In the genomic region with DNA sequence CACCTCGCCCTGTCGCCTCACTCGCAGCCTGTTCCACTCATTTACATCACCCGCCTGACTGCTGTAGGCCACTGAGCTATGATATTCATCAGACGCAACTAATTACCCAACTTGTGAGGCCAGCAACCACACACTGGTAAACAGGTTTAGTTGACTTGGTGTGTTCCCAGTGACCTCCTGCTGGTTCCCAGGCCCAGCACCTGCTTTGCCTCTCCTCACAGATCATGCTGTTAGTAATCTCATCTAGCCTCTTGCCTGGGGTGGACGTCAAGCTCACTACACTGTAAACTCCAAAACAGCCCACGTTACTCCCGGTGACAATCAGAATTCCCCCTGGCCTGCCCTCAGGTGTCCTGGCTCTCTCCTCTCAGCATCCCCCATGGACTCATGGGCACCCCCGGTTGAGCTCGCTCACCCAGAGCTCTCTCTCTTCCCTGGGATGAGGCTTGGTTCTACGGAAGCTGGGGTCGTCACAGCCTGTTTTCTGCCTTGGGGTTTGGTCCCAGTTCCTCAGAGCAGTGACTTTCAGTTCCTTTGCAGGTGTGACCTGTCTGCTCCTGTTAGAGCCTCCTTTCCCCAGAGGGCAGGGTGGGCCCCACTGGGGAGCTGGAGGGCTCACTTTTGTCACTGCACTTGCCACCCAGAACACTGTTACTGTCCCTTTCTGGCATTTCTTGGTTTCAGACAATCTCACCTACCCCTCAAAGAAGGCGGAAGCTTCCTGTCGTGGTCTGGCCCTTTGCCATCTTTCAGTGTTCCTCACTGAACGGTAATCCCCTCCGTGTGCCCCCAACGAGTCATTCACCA, we compare ENCODE assay signal across 8 cellular contexts. TPM values are rescaled to one million over a fixed set of nuclear protein-coding genes. Genes with fewer than 3 reads are reported as not detected.
DNase-seq lines count a peak whose midpoint lies in the region; ATAC-seq, FAIRE-seq and TF ChIP-seq lines count a peak whose summit lies in the region.

No MANE protein-coding gene starts in this region.

- H3K4me1 Mint-ChIP-seq in type B pancreatic cell (ENCODE audit: unreplicated experiment) = no peaks in the 10 kb centered on the region

- H4K5ac ChIP-seq in H1 (ENCODE audit: insufficient read length, low read depth, low read length) = no peak overlapping the region

- no peaks in the 10 kb centered on the region for H3K9me3 Mint-ChIP-seq in type B pancreatic cell

- H3K9me3 ChIP-seq in H1 (ENCODE audit: insufficient read depth in 2 of 2, low read depth in 1 of 2, low read length in 1 of 2) (no peaks in the 10 kb centered on the region), HepG2 (ENCODE audit: low read length) (no peaks in the 10 kb centered on the region)

- FAIRE-seq in H1 (lab: Jason Lieb, UNC) (no peak), HepG2 (lab: Jason Lieb, UNC) (no peak)

- H2BK15ac ChIP-seq in H1 (ENCODE audit: low read length) = peak overlapping the region; percentile 61; the same call in 1 of the 2 replicates

- H2BK120ac ChIP-seq in H1 (replicated peaks; ENCODE audit: low read depth, low read length) = no peak overlapping the region

- TF ChIP-seq CTCF in H1 (IDR thresholded peaks at IDR 0.05; ENCODE audit: control extremely low read depth in 1 of 3, insufficient read depth in 1 of 3, low read depth in 1 of 3, low read length in 3 of 3) (no peak), HepG2 (CRISPR knock-in tag; IDR thresholded peaks at IDR 0.05) (no peak), type B pancreatic cell (conservative IDR thresholded peaks at IDR 0.05) (no peak)

- H2AFZ ChIP-seq in H1 (ENCODE audit: low read length) = no peak overlapping the region
- H2AFZ ChIP-seq in HepG2 (ENCODE audit: low read length) = no peak overlapping the region

- whole genome bisulfite sequencing in H1 (ENCODE audit: extremely low coverage in 1 of 2, insufficient coverage in 1 of 2, insufficient read length in 1 of 2, insufficient replicate concordance in 2 of 2, low coverage in 1 of 2, low lambda C conversion rate in 2 of 2, missing lambda C conversion rate in 1 of 2), 2 experiments = 91% methylated on average over 17 of the region's 17 CpGs; no CpG with 5 or more reads in 1 of the 2 experiments
- WGBS in HepG2 (ENCODE audit: low lambda C conversion rate) = 89% methylated on average over 17 of the region's 17 CpGs

- H3K9ac ChIP-seq in H1 (replicated peaks in 1 of 4; ENCODE audit: extremely low read depth in 1 of 4, low read depth in 3 of 4, low read length in 3 of 4) (no peak overlapping the region), HepG2 (ENCODE audit: insufficient read depth, low read depth, low read length) (no peak overlapping the region)

- H3K27me3 Mint-ChIP-seq in type B pancreatic cell = peaks cover 4% of the 10 kb centered on the region

- TF ChIP-seq POLR2A in H1 (IDR thresholded peaks at IDR 0.05; ENCODE audit: control extremely low read depth in 1 of 2, low read depth in 2 of 2, low read length in 2 of 2) = no peak
- TF ChIP-seq POLR2A in HepG2 (IDR thresholded peaks at IDR 0.05; ENCODE audit: insufficient read depth in 1 of 2, low read depth in 2 of 2, low read length in 2 of 2) = no peak

- no TSS peak for BruUV-seq in HepG2 (replicated peaks; lab: Mats Ljungman, UMichigan)

- H3K36me3 ChIP-seq in H1 (ENCODE audit: control insufficient read depth in 2 of 4, insufficient read depth in 4 of 4, low read length in 3 of 4) = no peaks in the 10 kb centered on the region
- peaks cover 0 to 2% of the 10 kb centered on the region in 2 experiments; a peak in 1 of 5 replicates for H3K36me3 ChIP-seq in HepG2 (replicated peaks in 1 of 2; ENCODE audit: control insufficient read depth in 1 of 2, insufficient read depth in 2 of 2, low read length in 2 of 2)

- ATAC-seq in GM18861 (IDR thresholded peaks at IDR 0.05; ENCODE audit: unreplicated experiment) (peak; percentile 77), HG02870 (IDR thresholded peaks at IDR 0.05; ENCODE audit: unreplicated experiment) (peak; percentile 64), HepG2 (no peak)

- DNase-seq in T-helper 1 cell (peak in 3 of 5 donors; percentile 31 to 52 (median 37)), H1 (ENCODE audit: low read depth in 1 of 2, low spot score in 2 of 2) (no peak), NCI-H128 (lab: John Stamatoyannopoulos, UW; ENCODE audit: unreplicated experiment) (no peak), kidney glomerular epithelial cell (lab: John Stamatoyannopoulos, UW) (no peak), HepG2 (ENCODE audit: low spot score) (no peak), type B pancreatic cell (ENCODE audit: extremely low spot score, unreplicated experiment) (no peak)

- H3K4me3 ChIP-seq in H1 (ENCODE audit: extremely low read depth in 1 of 4, insufficient read depth in 2 of 4, low read depth in 3 of 4, low read length in 4 of 4) = no peak overlapping the region
- H3K4me3 ChIP-seq in HepG2 (replicated peaks in 1 of 3; ENCODE audit: insufficient read depth in 1 of 3, low read depth in 2 of 3, low read length in 3 of 3) = no peak overlapping the region

- TF ChIP-seq EP300 in H1 (IDR thresholded peaks at IDR 0.05; ENCODE audit: borderline replicate concordance in 1 of 2, low read depth in 2 of 2, low read length in 2 of 2) = no peak
- no peak for TF ChIP-seq EP300 in HepG2 (IDR thresholded peaks at IDR 0.05; ENCODE audit: low read depth in 2 of 2, low read length in 2 of 2)
- no peak for TF ChIP-seq EP300 in HepG2 (CRISPR knock-in tag; IDR thresholded peaks at IDR 0.05; ENCODE audit: borderline replicate concordance)

- H3K27me3 ChIP-seq in H1 (replicated peaks in 1 of 4; ENCODE audit: control insufficient read depth in 3 of 4, extremely low read depth in 1 of 4, insufficient read depth in 3 of 4, low read length in 3 of 4) (no peaks in the 10 kb centered on the region), HepG2 (ENCODE audit: control insufficient read depth in 1 of 2, insufficient read depth in 2 of 2, low read length in 2 of 2) (no peaks in the 10 kb centered on the region)

- 0 out of 2 replicates have a peak overlapping the region, but pooled peaks have one; percentile 23 for H2BK12ac ChIP-seq in H1 (ENCODE audit: low read depth, low read length)

- H3K36me3 Mint-ChIP-seq in type B pancreatic cell = no peaks in the 10 kb centered on the region

- no peak overlapping the region for H3K4me2 ChIP-seq in H1 (ENCODE audit: insufficient read depth in 1 of 2, low read depth in 2 of 2, low read length in 2 of 2)
- H3K4me2 ChIP-seq in HepG2 (ENCODE audit: low read depth, low read length) = no peak overlapping the region

- H3K27ac Mint-ChIP-seq in type B pancreatic cell = no peak overlapping the region

- H3K56ac ChIP-seq in H1 (replicated peaks; ENCODE audit: insufficient read length, low read depth, low read length) = no peak overlapping the region

- no peak overlapping the region for H2AK5ac ChIP-seq in H1 (ENCODE audit: low read depth, low read length)

- H3K18ac ChIP-seq in H1 (ENCODE audit: extremely low read depth, low read length) = no peak overlapping the region

- H4K91ac ChIP-seq in H1 (replicated peaks; ENCODE audit: insufficient read length, low read length) = no peak overlapping the region

- H3K4me1 ChIP-seq in H1 (replicated peaks in 1 of 4; ENCODE audit: control insufficient read depth in 3 of 4, insufficient read depth in 4 of 4, low read length in 3 of 4) (no peaks in the 10 kb centered on the region), HepG2 (ENCODE audit: insufficient read depth, low read length) (no peaks in the 10 kb centered on the region)

- H4K8ac ChIP-seq in H1 (ENCODE audit: extremely low read depth, insufficient read depth, low read length) = no peak overlapping the region

- H2BK5ac ChIP-seq in H1 (ENCODE audit: low read depth, low read length) = no peak overlapping the region

- no peak overlapping the region for H3K4ac ChIP-seq in H1 (replicated peaks; ENCODE audit: insufficient read length, low read depth, low read length)

- H3K23ac ChIP-seq in H1 (ENCODE audit: insufficient read length) = no peak overlapping the region

- intact Hi-C loops in HepG2 (cut with micrococcal nuclease; ENCODE audit: unreplicated experiment) = no loop called here

- no peak overlapping the region for H3K14ac ChIP-seq in H1 (ENCODE audit: insufficient read length)

- H3K79me1 ChIP-seq in H1 (ENCODE audit: low read depth, low read length) = no peaks in the 10 kb centered on the region

- CTCF ChIA-PET in H1 (lab: Charles Lee; ENCODE audit: partially characterized antibody) = interaction anchor here (0.7 to 4.2 kb wide), 21 partner anchors 11 to 152 kb away, joined by 3 to 33 read pairs (median 5); partner anchors contain the start of gene ATG16L1
- CTCF ChIA-PET in HepG2 (lab: Yijun Ruan, JAX; ENCODE audit: low intra/inter-chr PET ratio, low total read pairs) = no interaction called here

- H3K79me2 ChIP-seq in H1 (ENCODE audit: control insufficient read depth in 1 of 2, insufficient read depth in 2 of 2, low read length in 2 of 2) (no peaks in the 10 kb centered on the region), HepG2 (ENCODE audit: insufficient read depth, low read length) (no peaks in the 10 kb centered on the region)

- H2BK20ac ChIP-seq in H1 (ENCODE audit: low read length) = no peak overlapping the region

- no peaks in the 10 kb centered on the region for H4K20me1 ChIP-seq in H1 (replicated peaks in 1 of 2; ENCODE audit: control insufficient read depth in 1 of 2, insufficient read depth in 2 of 2, low read length in 2 of 2)
- H4K20me1 ChIP-seq in HepG2 (ENCODE audit: insufficient read depth, low read length) = no peaks in the 10 kb centered on the region

- H3K27ac ChIP-seq in H1 (ENCODE audit: low read depth, low read length) (no peak overlapping the region), HepG2 (ENCODE audit: extremely low read length, insufficient read depth, low read length) (no peak overlapping the region)

- no peaks in the 10 kb centered on the region for H3K23me2 ChIP-seq in H1 (ENCODE audit: low read depth, low read length)

- POLR2A ChIA-PET in H1 (lab: Charles Lee; ENCODE audit: partially characterized antibody) = no interaction called here
- POLR2A ChIA-PET in HepG2 (lab: Yijun Ruan, JAX) = no interaction called here

- TF ChIP-seq RAD21 in H1 (IDR thresholded peaks at IDR 0.05 in 1 of 2, conservative IDR thresholded peaks at IDR 0.05 in 1 of 2; ENCODE audit: low read depth in 2 of 2, low read length in 2 of 2) (no peak), HepG2 (CRISPR knock-in tag; IDR thresholded peaks at IDR 0.05) (no peak)

- H3K4me3 Mint-ChIP-seq in type B pancreatic cell = no peak overlapping the region

- in situ Hi-C loops in HepG2 (cut with HindIII; ENCODE audit: extremely low pct_ligation_motif_present, low pct_unique_long_range_greater_than_20kb) = no loop called here

RNA-seq across cellular contexts. Expression of gene INPP5D, which starts 40.3 kb away (rescaled TPM):
- total RNA-seq in H1 (2021; fragmentation: NEBNext Ultra II Directional; extraction: Animal tissue kit (Norgen Biotek cat#: 25700)) = 7.1 and 8.6 TPM in 2 replicates
- polyA plus RNA-seq in H1 (2011; rRNA removed) = 4.5 and 6.0 TPM in 2 replicates
- 4.4 TPM for polyA plus RNA-seq in H1 (2011; cell fraction: cytosol; rRNA removed)
- polyA plus RNA-seq in H1 (2011; cell fraction: nucleus; rRNA removed) = 16.8 TPM
- 10.9 to 15.7 TPM (median 13.2 TPM) in 4 replicates for polyA plus RNA-seq in H1 (2012, experiment 1 of 2)
- polyA plus RNA-seq in H1 (2012, experiment 2 of 2) = 5.9 TPM
- polyA plus RNA-seq in H1 (2013, experiment 1 of 2) = 4.8 TPM
- polyA plus RNA-seq in H1 (2013, experiment 2 of 2) = 5.9 TPM
- 17.3 and 35.7 TPM in 2 replicates for polyA minus RNA-seq in H1 (2011; rRNA and poly(A)+ RNA removed)
- 8.5 TPM for polyA minus RNA-seq in H1 (2011; cell fraction: cytosol; rRNA and poly(A)+ RNA removed)
- polyA minus RNA-seq in H1 (2011; cell fraction: nucleus; rRNA and poly(A)+ RNA removed) = 17.7 TPM
- 17.7 and 18.0 TPM in 2 replicates for total RNA-seq in HepG2 (2016; rRNA removed; fragmentation: Illumina TruSeq; extraction: Trizol)
- total RNA-seq in HepG2 (2016; cell fraction: cytosol; rRNA removed; fragmentation: Illumina TruSeq; extraction: Trizol; ENCODE audit: low read depth) = 4.6 and 5.5 TPM in 2 replicates
- total RNA-seq in HepG2 (2016; cell fraction: insoluble cytoplasmic fraction; rRNA removed; fragmentation: Illumina TruSeq; extraction: Trizol) = 15.5 and 19.4 TPM in 2 replicates
- total RNA-seq in HepG2 (2016; cell fraction: membrane; rRNA removed; fragmentation: Illumina TruSeq; extraction: Trizol) = 12.4 TPM in 2 replicates
- 15.5 and 17.7 TPM in 2 replicates for total RNA-seq in HepG2 (2016; cell fraction: nucleus; rRNA removed; fragmentation: Illumina TruSeq; extraction: Trizol)
- polyA plus RNA-seq in HepG2 (2011; rRNA removed) = 16.1 and 16.7 TPM in 2 replicates
- 7.7 and 8.6 TPM in 2 replicates for polyA plus RNA-seq in HepG2 (2011; cell fraction: cytosol; rRNA removed)
- polyA plus RNA-seq in HepG2 (2011; cell fraction: nucleus; rRNA removed) = 55.2 and 72.1 TPM in 2 replicates
- polyA plus RNA-seq in HepG2 (2012) = 36.4 and 42.1 TPM in 2 replicates
- polyA plus RNA-seq in HepG2 (2016; cell fraction: cytosol; fragmentation: Illumina TruSeq; extraction: Trizol; ENCODE audit: low read depth) = 2.5 and 2.6 TPM in 2 replicates
- 16.3 and 21.7 TPM in 2 replicates for polyA plus RNA-seq in HepG2 (2016; cell fraction: insoluble cytoplasmic fraction; fragmentation: Illumina TruSeq; extraction: Trizol; ENCODE audit: low read depth)
- polyA plus RNA-seq in HepG2 (2016; cell fraction: membrane; fragmentation: Illumina TruSeq; extraction: Trizol; ENCODE audit: low read depth) = 8.3 and 8.6 TPM in 2 replicates
- polyA plus RNA-seq in HepG2 (2016; cell fraction: nucleus; fragmentation: Illumina TruSeq; extraction: Trizol; ENCODE audit: insufficient read depth, low read depth) = 28.7 and 30.7 TPM in 2 replicates
- 0.09 and 29.9 TPM in 2 replicates for polyA minus RNA-seq in HepG2 (2011; rRNA and poly(A)+ RNA removed; ENCODE audit: low replicate concordance)
- polyA minus RNA-seq in HepG2 (2011; cell fraction: cytosol; rRNA and poly(A)+ RNA removed) = 15.4 and 25.3 TPM in 2 replicates
- polyA minus RNA-seq in HepG2 (2011; cell fraction: nucleus; rRNA and poly(A)+ RNA removed) = 36.4 and 40.5 TPM in 2 replicates
- 18.3 and 40.8 TPM in 2 replicates for total RNA-seq in type B pancreatic cell (ENCODE audit: low replicate concordance)

Comparison
In these comparisons a context has a peak if more than half of its experiments do, and no peak if none do; other contexts are left out.
1. DNase-seq: peak in T-helper 1 cell (3 of 5); none in H1 (0 of 2), NCI-H128 (single experiment), kidney glomerular epithelial cell (single experiment), HepG2 (single experiment) and type B pancreatic cell (single experiment).